8 cellular contexts compared by ENCODE assay signal in the genomic region with DNA sequence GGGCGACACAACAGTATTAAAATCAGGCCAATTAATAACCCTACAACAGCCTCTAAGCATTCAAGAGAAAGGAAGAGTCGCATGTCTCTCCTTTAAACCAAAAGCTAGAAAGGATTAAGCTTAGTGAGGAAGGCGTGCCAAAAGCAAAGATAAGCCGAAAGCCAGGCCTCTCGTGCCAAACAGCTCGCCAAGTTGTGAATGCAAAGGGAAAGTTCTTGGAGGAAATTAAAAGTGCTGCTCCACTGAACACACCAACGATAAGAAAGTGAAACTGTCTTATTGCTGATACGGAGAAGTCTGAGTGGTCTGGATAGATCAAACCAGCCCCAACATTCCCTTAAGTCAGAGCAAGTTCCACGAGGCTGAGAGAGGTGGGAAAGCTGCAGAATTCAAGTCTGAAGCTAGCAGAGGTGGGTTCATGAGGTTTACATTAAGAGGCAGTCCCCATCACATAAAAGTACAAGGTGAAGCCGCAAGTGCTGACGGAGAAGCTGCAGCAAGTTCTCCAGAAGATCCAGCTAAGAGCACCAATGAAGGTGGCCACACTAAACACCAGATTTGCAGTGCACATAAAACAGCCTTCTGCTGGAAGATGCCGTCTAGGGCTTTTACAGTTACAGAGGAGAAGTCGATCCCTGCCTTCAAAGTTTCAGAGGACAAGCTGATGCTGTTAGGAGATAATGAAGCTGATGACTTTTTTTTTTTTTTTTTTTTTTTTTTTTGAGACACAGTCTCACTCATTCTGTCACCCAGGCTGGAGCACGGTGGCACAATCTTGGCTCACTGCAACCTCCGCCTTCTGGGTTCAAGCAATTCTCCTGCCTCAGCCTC.
DNase-seq lines count a peak whose midpoint lies in the region; ATAC-seq, FAIRE-seq and TF ChIP-seq lines count a peak whose summit lies in the region.

No MANE protein-coding gene starts in this region.

- DNase-seq in BJ (ENCODE audit: low read depth) (peak; percentile 15), chondrocyte (ENCODE audit: low spot score) (peak; percentile 9), COR-L47 (lab: John Stamatoyannopoulos, UW) (no peak), frontal cortex (ENCODE audit: low spot score in 2 of 2) (no peak), GM10248 (ENCODE audit: extremely low spot score) (no peak)
- DNase-seq in Jurkat, Clone E6-1 (ENCODE audit: low read depth, low spot score): peak; percentile 28
- peak in 8 of 10 donors; percentile 22 to 71 (median 60) for DNase-seq in naive thymus-derived CD8-positive, alpha-beta T cell

- H3K4me3 ChIP-seq in BJ (ENCODE audit: low read depth, low read length): peak overlapping the region; percentile 18
- peak overlapping the region; percentile 38 for H3K4me3 ChIP-seq in Jurkat, Clone E6-1 (ENCODE audit: low read length)

- POLR2A ChIA-PET in BJ (lab: Charles Lee) (interaction anchor here (0.6 kb wide), 1 partner anchor 289 kb away, joined by 3 read pairs; no protein-coding TSS in a partner anchor), GM10248 (lab: Yijun Ruan, JAX) (no interaction called here)
- POLR2A ChIA-PET in naive thymus-derived CD8-positive, alpha-beta T cell (lab: Charles Lee): interaction anchor here (0.6 to 1.4 kb wide), 6 partner anchors 10 to 116 kb away, joined by 3 to 8 read pairs (median 4); no protein-coding TSS in a partner anchor

- CTCF ChIA-PET in BJ (lab: Yijun Ruan, JAX): no interaction called here
- CTCF ChIA-PET in GM10248 (lab: Yijun Ruan, JAX): interaction anchor here (0.9 to 1.7 kb wide), 4 partner anchors 8 to 310 kb away, joined by 3 to 5 read pairs (median 4); no protein-coding TSS in a partner anchor

- peaks cover under 1% of the 10 kb centered on the region for H3K9me3 Mint-ChIP-seq in chondrocyte (ENCODE audit: low read depth)
- H3K9me3 Mint-ChIP-seq in naive thymus-derived CD8-positive, alpha-beta T cell: no peaks in the 10 kb centered on the region

- no peaks in the 10 kb centered on the region for H3K27me3 ChIP-seq in BJ (ENCODE audit: control insufficient read depth, insufficient read depth, low read length)

- H3K4me1 Mint-ChIP-seq in chondrocyte (ENCODE audit: low read depth): no peaks in the 10 kb centered on the region
- peaks cover 37 to 67% (median 63%) of the 10 kb centered on the region in 4 donors for H3K4me1 Mint-ChIP-seq in naive thymus-derived CD8-positive, alpha-beta T cell

- no peak overlapping the region for H3K4me3 Mint-ChIP-seq in chondrocyte (ENCODE audit: unreplicated experiment)
- H3K4me3 Mint-ChIP-seq in naive thymus-derived CD8-positive, alpha-beta T cell: peak overlapping the region; percentile 83 to 93 (median 91)

- H3K27ac Mint-ChIP-seq in chondrocyte (ENCODE audit: unreplicated experiment): no peak overlapping the region
- peak overlapping the region; percentile 81 to 99 (median 96) for H3K27ac Mint-ChIP-seq in naive thymus-derived CD8-positive, alpha-beta T cell

- peak; percentile 38 to 56 for ATAC-seq in naive thymus-derived CD8-positive, alpha-beta T cell
- no peak for ATAC-seq in GM19395 (IDR thresholded peaks at IDR 0.05; ENCODE audit: unreplicated experiment)

- H3K27me3 Mint-ChIP-seq in chondrocyte (ENCODE audit: low read depth): no peaks in the 10 kb centered on the region
- H3K27me3 Mint-ChIP-seq in naive thymus-derived CD8-positive, alpha-beta T cell: no peaks in the 10 kb centered on the region

- no peak for TF ChIP-seq CTCF in BJ (IDR thresholded peaks at IDR 0.05; ENCODE audit: insufficient read depth, low read depth, low read length)
- no peak for TF ChIP-seq CTCF in chondrocyte (IDR thresholded peaks at IDR 0.05)
- TF ChIP-seq CTCF in GM10248 (IDR thresholded peaks at IDR 0.05; ENCODE audit: control extremely low read depth, extremely low read depth, low read depth, missing control alignments): no peak

- no peak for FAIRE-seq in frontal cortex (lab: Jason Lieb, UNC)

- peaks cover 5% of the 10 kb centered on the region; the same call in 1 of the 2 replicates for H3K36me3 ChIP-seq in BJ (ENCODE audit: control insufficient read depth, insufficient read depth, low read length)

- peaks cover 8% of the 10 kb centered on the region for H3K36me3 Mint-ChIP-seq in chondrocyte (ENCODE audit: low read depth)
- peaks cover 0 to 5% (median 3%) of the 10 kb centered on the region in 3 donors for H3K36me3 Mint-ChIP-seq in naive thymus-derived CD8-positive, alpha-beta T cell

Comparison
In these comparisons a context has a peak if more than half of its experiments do, and no peak if none do; other contexts are left out.
1. DNase-seq: peak in BJ (single experiment), Jurkat, Clone E6-1 (single experiment), chondrocyte (single experiment) and naive thymus-derived CD8-positive, alpha-beta T cell (8 of 10); none in COR-L47 (single experiment), frontal cortex (0 of 2) and GM10248 (single experiment).